ENCODE assay signal across 19 cellular contexts in the genomic region with DNA sequence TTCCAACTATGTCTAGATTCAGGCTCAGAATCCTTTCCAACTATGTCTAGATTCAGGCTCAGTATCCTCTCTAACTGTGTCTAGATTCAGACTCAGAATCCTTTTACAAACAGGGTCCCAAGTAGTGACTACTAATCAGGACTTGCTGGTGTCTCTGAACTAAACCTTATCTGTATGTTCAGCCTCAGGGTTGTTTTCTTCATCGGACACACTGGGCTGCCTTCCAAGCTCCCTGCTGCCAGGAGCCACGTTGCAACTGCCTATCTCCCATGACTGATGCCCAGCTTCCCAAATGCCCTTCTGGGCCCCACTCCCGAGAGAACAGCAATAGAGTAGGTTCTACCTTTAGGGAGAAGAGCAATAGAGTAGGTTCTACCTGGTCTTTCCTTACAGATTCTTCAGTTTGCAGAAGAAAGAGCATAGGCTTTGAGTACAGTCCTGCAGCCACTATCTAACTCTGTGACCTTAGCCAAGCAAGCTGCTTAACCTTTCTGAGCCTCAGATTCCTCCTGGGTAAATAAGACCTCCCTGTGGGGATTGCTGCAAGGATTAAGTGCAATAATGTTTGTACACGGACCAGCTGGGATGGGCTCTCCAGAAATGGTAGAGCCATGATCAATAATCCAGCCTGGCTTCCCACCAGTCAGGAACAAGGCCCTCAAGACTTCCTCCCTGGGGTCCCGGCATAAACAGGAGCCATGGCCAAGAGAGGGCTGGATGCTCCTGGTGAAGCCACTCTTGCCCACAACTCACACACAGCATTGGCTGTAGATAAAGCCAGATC.
DNase-seq lines count a peak whose midpoint lies in the region; ATAC-seq, FAIRE-seq and TF ChIP-seq lines count a peak whose summit lies in the region.
"Had no signal": no experiment of that assay in that cellular context is flagged by ENCODE, and none has a peak within 500 bp of the region (broad histone marks: within the 10 kb centered on the region; RNA-seq: fewer than 3 reads in every experiment).

No MANE protein-coding gene starts in this region.

- CTCF ChIA-PET in activated CD4-positive, alpha-beta memory T cell treated with anti-CD3 and anti-CD28 coated beads, Interleukin-2, amount 10 ng/mL, durations not matched to agents 7 days and 5 days (lab: Charles Lee), result interaction anchor here (0.9 to 1.1 kb wide), 2 partner anchors 9 to 10 kb away, joined by 3 read pairs; no protein-coding TSS in a partner anchor
- CTCF ChIA-PET in activated CD4-positive, alpha-beta memory T cell treated with anti-CD3 and anti-CD28 coated beads for 36 hours (lab: Charles Lee), result interaction anchor here (1.0 to 3.9 kb wide), 2 partner anchors 10 to 12 kb away, joined by 4 to 14 read pairs; no protein-coding TSS in a partner anchor

- H3K36me3 ChIP-seq in bronchial epithelial cell (ENCODE audit: control insufficient read depth, insufficient read depth, low read length) (no peaks in the 10 kb centered on the region), pancreas (no peaks in the 10 kb centered on the region), lower lobe of right lung (no peaks in the 10 kb centered on the region)
- H3K36me3 ChIP-seq: suprapubic skin had no signal

- peaks cover 41% of the 10 kb centered on the region for H3K4me1 Mint-ChIP-seq in activated CD4-positive, alpha-beta memory T cell treated with anti-CD3 and anti-CD28 coated beads, Interleukin-2, amount 10 ng/mL, durations not matched to agents 7 days and 5 days
- peaks cover 19% of the 10 kb centered on the region for H3K4me1 Mint-ChIP-seq in activated CD4-positive, alpha-beta memory T cell treated with anti-CD3 and anti-CD28 coated beads for 36 hours (ENCODE audit: low read depth)
- peaks cover 17% of the 10 kb centered on the region for H3K4me1 Mint-ChIP-seq in activated T-helper 17 cell treated with anti-CD3 and anti-CD28 coated beads, Interleukin-2, amount 50 U/mL, for 72 hours

- peak overlapping the region; percentile 34 for H3K27ac Mint-ChIP-seq in activated CD4-positive, alpha-beta memory T cell treated with anti-CD3 and anti-CD28 coated beads, Interleukin-2, amount 10 ng/mL, durations not matched to agents 7 days and 5 days
- no peak overlapping the region for H3K27ac Mint-ChIP-seq in activated CD4-positive, alpha-beta memory T cell treated with anti-CD3 and anti-CD28 coated beads for 36 hours
- no peak overlapping the region for H3K27ac Mint-ChIP-seq in activated T-helper 17 cell treated with anti-CD3 and anti-CD28 coated beads, Interleukin-2, amount 50 U/mL, for 72 hours
- H3K27ac Mint-ChIP-seq: mesothelial cell of epicardium had no signal

- no peak for TF ChIP-seq CTCF in bronchial epithelial cell (IDR thresholded peaks at IDR 0.05; ENCODE audit: insufficient read depth, low read length, severe bottlenecking)
- TF ChIP-seq CTCF in pancreas (IDR thresholded peaks at IDR 0.05), result no peak
- TF ChIP-seq CTCF in lower lobe of right lung (IDR thresholded peaks at IDR 0.05), result no peak

- H3K9me3 ChIP-seq in pancreas (no peaks in the 10 kb centered on the region), lower lobe of right lung (no peaks in the 10 kb centered on the region)
- H3K9me3 ChIP-seq: psoas muscle, SK-N-SH, suprapubic skin had no signal

- H3K27ac ChIP-seq in pancreas, result no peak overlapping the region
- no peak overlapping the region for H3K27ac ChIP-seq in lower lobe of right lung
- H3K27ac ChIP-seq: psoas muscle, suprapubic skin had no signal

- H3K9me3 Mint-ChIP-seq in activated CD4-positive, alpha-beta memory T cell treated with anti-CD3 and anti-CD28 coated beads, Interleukin-2, amount 10 ng/mL, durations not matched to agents 7 days and 5 days, result peaks cover 6% of the 10 kb centered on the region
- H3K9me3 Mint-ChIP-seq in activated CD4-positive, alpha-beta memory T cell treated with anti-CD3 and anti-CD28 coated beads for 36 hours, result no peaks in the 10 kb centered on the region
- H3K9me3 Mint-ChIP-seq in activated T-helper 17 cell treated with anti-CD3 and anti-CD28 coated beads, Interleukin-2, amount 50 U/mL, for 72 hours, result peaks cover 8% of the 10 kb centered on the region
- H3K9me3 Mint-ChIP-seq: mesothelial cell of epicardium had no signal

- peaks cover 11% of the 10 kb centered on the region for H3K36me3 Mint-ChIP-seq in activated CD4-positive, alpha-beta memory T cell treated with anti-CD3 and anti-CD28 coated beads, Interleukin-2, amount 10 ng/mL, durations not matched to agents 7 days and 5 days (ENCODE audit: low read depth)
- no peaks in the 10 kb centered on the region for H3K36me3 Mint-ChIP-seq in activated CD4-positive, alpha-beta memory T cell treated with anti-CD3 and anti-CD28 coated beads for 36 hours
- H3K36me3 Mint-ChIP-seq in activated T-helper 17 cell treated with anti-CD3 and anti-CD28 coated beads, Interleukin-2, amount 50 U/mL, for 72 hours (ENCODE audit: low read depth), result no peaks in the 10 kb centered on the region
- H3K36me3 Mint-ChIP-seq: mesothelial cell of epicardium had no signal

- H3K4me3 ChIP-seq in bronchial epithelial cell (ENCODE audit: low read depth, low read length), result no peak overlapping the region
- no peak overlapping the region for H3K4me3 ChIP-seq in pancreas
- H3K4me3 ChIP-seq in lower lobe of right lung, result no peak overlapping the region
- H3K4me3 ChIP-seq: psoas muscle, suprapubic skin had no signal

- H3K27me3 ChIP-seq in bronchial epithelial cell (ENCODE audit: control insufficient read depth, insufficient read depth, low read length) (peaks cover 8% of the 10 kb centered on the region), pancreas (no peaks in the 10 kb centered on the region), lower lobe of right lung (ENCODE audit: low read depth) (peaks cover 13% of the 10 kb centered on the region)

- DNase-seq in activated CD4-positive, alpha-beta memory T cell treated with anti-CD3 and anti-CD28 coated beads, Interleukin-2, amount 10 ng/mL, durations not matched to agents 7 days and 5 days, result no peak
- DNase-seq in activated CD4-positive, alpha-beta memory T cell treated with anti-CD3 and anti-CD28 coated beads for 36 hours, result no peak
- DNase-seq in NCI-H446 treated with DMSO at 0.1 percent for 48 hours (lab: John Stamatoyannopoulos, UW) (peak; percentile 43), bronchial epithelial cell (ENCODE audit: low read depth) (no peak), pancreas (peak in 5 of 6 donors; percentile 51 to 69 (median 62)), lower lobe of right lung (no peak), KG1 (lab: John Stamatoyannopoulos, UW) (no peak)
- DNase-seq: activated CD4-positive, alpha-beta T cell treated with anti-CD3 and anti-CD28 coated beads for 4 hours; activated CD8-positive, alpha-beta memory T cell treated with anti-CD3 and anti-CD28 coated beads, Interleukin-2, amount 50 U/mL, for 48 hours; activated gamma-delta T cell treated with Interleukin-2 at 50 U/mL for 16 hours; HCEC 1CT; Karpas-422; psoas muscle; SK-N-SH; stimulated activated CD8-positive, alpha-beta memory T cell treated with anti-CD3 and anti-CD28 coated beads, Interleukin-4, amount 100 ng/mL, for 48 hours; T1000 had no signal

- ATAC-seq in pancreas (peak; percentile 57 to 72 (median 70)), lower lobe of right lung (no peak)
- no peak for ATAC-seq in activated T-helper 17 cell treated with anti-CD3 and anti-CD28 coated beads, Interleukin-2, amount 50 U/mL, for 72 hours (replicated peaks)
- ATAC-seq: psoas muscle had no signal

- 29 to 30% methylated on average over 5 of the region's 5 CpGs for WGBS in pancreas, 2 donors

- intact Hi-C loops in activated CD4-positive, alpha-beta memory T cell treated with anti-CD3 and anti-CD28 coated beads for 36 hours (cut with micrococcal nuclease), result no loop called here
- intact Hi-C loops in pancreas (cut with DNase I) (loop anchor here in 2 of 3 donors (10.0 kb wide), 2 partner anchors 325 to 605 kb away; no protein-coding TSS in a partner anchor), lower lobe of right lung (cut with DNase I) (loop anchor here (10.0 kb wide), 1 partner anchor 325 kb away; no protein-coding TSS in a partner anchor)

- H3K27me3 Mint-ChIP-seq in activated CD4-positive, alpha-beta memory T cell treated with anti-CD3 and anti-CD28 coated beads, Interleukin-2, amount 10 ng/mL, durations not matched to agents 7 days and 5 days, result peaks cover 9% of the 10 kb centered on the region
- H3K27me3 Mint-ChIP-seq in activated CD4-positive, alpha-beta memory T cell treated with anti-CD3 and anti-CD28 coated beads for 36 hours, result peaks cover 21% of the 10 kb centered on the region
- H3K27me3 Mint-ChIP-seq in activated T-helper 17 cell treated with anti-CD3 and anti-CD28 coated beads, Interleukin-2, amount 50 U/mL, for 72 hours, result no peaks in the 10 kb centered on the region

- H3K4me1 ChIP-seq in pancreas, result peaks cover 15 to 18% (median 17%) of the 10 kb centered on the region in 3 donors
- H3K4me1 ChIP-seq in lower lobe of right lung, result no peaks in the 10 kb centered on the region
- H3K4me1 ChIP-seq: psoas muscle, suprapubic skin had no signal

- no peak overlapping the region for H3K4me3 Mint-ChIP-seq in activated CD4-positive, alpha-beta memory T cell treated with anti-CD3 and anti-CD28 coated beads, Interleukin-2, amount 10 ng/mL, durations not matched to agents 7 days and 5 days
- H3K4me3 Mint-ChIP-seq in activated CD4-positive, alpha-beta memory T cell treated with anti-CD3 and anti-CD28 coated beads for 36 hours, result no peak overlapping the region
- no peak overlapping the region for H3K4me3 Mint-ChIP-seq in activated T-helper 17 cell treated with anti-CD3 and anti-CD28 coated beads, Interleukin-2, amount 50 U/mL, for 72 hours
- H3K4me3 Mint-ChIP-seq: mesothelial cell of epicardium had no signal

- POLR2A ChIA-PET in activated CD4-positive, alpha-beta memory T cell treated with anti-CD3 and anti-CD28 coated beads, Interleukin-2, amount 10 ng/mL, durations not matched to agents 7 days and 5 days (lab: Charles Lee), result interaction anchor here (1.5 kb wide), 1 partner anchor 253 kb away, joined by 4 read pairs; no protein-coding TSS in a partner anchor
- POLR2A ChIA-PET in activated CD4-positive, alpha-beta memory T cell treated with anti-CD3 and anti-CD28 coated beads for 36 hours (lab: Charles Lee), result no interaction called here

- FAIRE-seq in bronchial epithelial cell (lab: Jason Lieb, UNC) (peak; percentile 43), pancreas (lab: Jason Lieb, UNC) (no peak)

Comparison
In these comparisons a context has a peak if more than half of its experiments do, and no peak if none do; other contexts are left out.
1. DNase-seq: peak in NCI-H446 treated with DMSO at 0.1 percent for 48 hours (single experiment) and pancreas (5 of 6); none in activated CD4-positive, alpha-beta memory T cell treated with anti-CD3 and anti-CD28 coated beads, Interleukin-2, amount 10 ng/mL, durations not matched to agents 7 days and 5 days (single experiment), activated CD4-positive, alpha-beta memory T cell treated with anti-CD3 and anti-CD28 coated beads for 36 hours (single experiment), bronchial epithelial cell (single experiment), lower lobe of right lung (single experiment) and KG1 (single experiment).
2. ATAC-seq: peak in pancreas (4 of 4); none in lower lobe of right lung (0 of 2) and activated T-helper 17 cell treated with anti-CD3 and anti-CD28 coated beads, Interleukin-2, amount 50 U/mL, for 72 hours (single experiment).